In the genomic region with DNA sequence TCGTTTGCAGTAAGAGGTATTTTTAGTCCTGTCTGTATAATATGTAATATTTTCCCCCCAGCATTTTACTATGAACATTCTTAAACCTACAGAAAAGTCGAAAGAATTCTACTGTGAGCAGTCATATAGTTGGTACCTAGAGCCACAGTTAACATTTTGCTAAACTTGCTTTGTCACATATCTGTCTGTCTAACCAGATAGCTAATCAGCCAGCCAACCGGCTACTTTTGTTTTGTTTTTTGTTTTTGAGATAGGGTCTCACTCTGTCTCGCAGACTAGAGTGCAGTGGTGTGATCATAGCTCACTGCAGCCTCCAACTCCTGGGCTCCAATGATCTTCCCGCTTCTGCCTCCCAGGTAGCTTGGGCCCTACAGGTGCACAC, we compare ENCODE assay signal across 10 cellular contexts.
DNase-seq lines count a peak whose midpoint lies in the region; ATAC-seq and TF ChIP-seq lines count a peak whose summit lies in the region.
"Had no signal": no experiment of that assay in that cellular context is flagged by ENCODE, and none has a peak within 500 bp of the region (broad histone marks: within the 10 kb centered on the region; RNA-seq: fewer than 3 reads in every experiment).

No MANE protein-coding gene starts in this region.

- H2AFZ ChIP-seq in mammary epithelial cell (ENCODE audit: low read depth, low read length) = no peak overlapping the region

- dilution Hi-C loops in mammary epithelial cell (cut with HindIII; ENCODE audit: low sequenced_read_pairs) = no loop called here

- H3K4me1 Mint-ChIP-seq in HFFc6 (ENCODE audit: low read depth) = peaks cover 92% of the 10 kb centered on the region
- H3K4me1 Mint-ChIP-seq in nephron = peaks cover 32% of the 10 kb centered on the region
- peaks cover 25 to 30% of the 10 kb centered on the region in 2 donors for H3K4me1 Mint-ChIP-seq in natural killer cell treated with Interleukin-12 subunit alpha and Interleukin-12 subunit beta and Interleukin-15 and Interleukin-18, amount 100 ng/mL, for 72 hours (ENCODE audit: low read depth in 2 of 2)

- H3K4me1 ChIP-seq in mammary epithelial cell (ENCODE audit: insufficient read depth, low read length) = peaks cover 29% of the 10 kb centered on the region

- H3K27ac ChIP-seq in 22Rv1 (peak overlapping the region; percentile 71), mammary epithelial cell (ENCODE audit: insufficient read depth, low read depth, low read length) (peak overlapping the region; percentile 62)

- DNase-seq in HFFc6 (no peak), mammary epithelial cell (no peak), NCI-H2196 treated with DMSO at 0.1 percent for 48 hours (lab: John Stamatoyannopoulos, UW; ENCODE audit: unreplicated experiment) (no peak), GM19238 (ENCODE audit: insufficient read length, low spot score) (no peak)
- DNase-seq in natural killer cell treated with Interleukin-12 subunit alpha and Interleukin-12 subunit beta and Interleukin-15 and Interleukin-18, amount 100 ng/mL, for 72 hours (ENCODE audit: low spot score) = no peak
- DNase-seq: activated naive CD4-positive, alpha-beta T cell treated with Interleukin-2 at 50 U/mL for 16 hours; stimulated activated CD4-positive, alpha-beta T cell treated with anti-CD3 and anti-CD28 coated beads, Interleukin-12 subunit alpha, Interleukin-12 subunit beta, amount 100 ng/mL, for 4 hours had no signal

- CTCF ChIA-PET in mammary epithelial cell (lab: Charles Lee; ENCODE audit: low non-redundant PET) = no interaction called here

- H4K20me1 ChIP-seq in mammary epithelial cell (ENCODE audit: insufficient read depth, low read length) = no peaks in the 10 kb centered on the region

- no peaks in the 10 kb centered on the region for H3K9me3 Mint-ChIP-seq in HFFc6
- no peaks in the 10 kb centered on the region for H3K9me3 Mint-ChIP-seq in nephron
- no peaks in the 10 kb centered on the region for H3K9me3 Mint-ChIP-seq in natural killer cell treated with Interleukin-12 subunit alpha and Interleukin-12 subunit beta and Interleukin-15 and Interleukin-18, amount 100 ng/mL, for 72 hours

- H3K27ac Mint-ChIP-seq in HFFc6 (peak overlapping the region; percentile 94), nephron (peak overlapping the region; percentile 54 to 73 (median 64))
- H3K27ac Mint-ChIP-seq in natural killer cell treated with Interleukin-12 subunit alpha and Interleukin-12 subunit beta and Interleukin-15 and Interleukin-18, amount 100 ng/mL, for 72 hours = peak overlapping the region in 1 of 2 donors; percentile 17

- H3K9ac ChIP-seq in mammary epithelial cell (ENCODE audit: insufficient read depth, low read length) = no peak overlapping the region

- H3K36me3 ChIP-seq in mammary epithelial cell (ENCODE audit: insufficient read depth, low read length) = peaks cover 3% of the 10 kb centered on the region

- H3K36me3 Mint-ChIP-seq in HFFc6 (ENCODE audit: low read depth) (peaks cover 51% of the 10 kb centered on the region), nephron (ENCODE audit: low read depth) (peaks cover 26% of the 10 kb centered on the region)
- peaks cover 19% of the 10 kb centered on the region for H3K36me3 Mint-ChIP-seq in natural killer cell treated with Interleukin-12 subunit alpha and Interleukin-12 subunit beta and Interleukin-15 and Interleukin-18, amount 100 ng/mL, for 72 hours

- H3K27me3 Mint-ChIP-seq in HFFc6 (ENCODE audit: insufficient read depth) (no peaks in the 10 kb centered on the region; the same call in 1 of the 2 replicates), nephron (ENCODE audit: low read depth) (no peaks in the 10 kb centered on the region)
- H3K27me3 Mint-ChIP-seq in natural killer cell treated with Interleukin-12 subunit alpha and Interleukin-12 subunit beta and Interleukin-15 and Interleukin-18, amount 100 ng/mL, for 72 hours = no peaks in the 10 kb centered on the region

- H3K9me3 ChIP-seq in mammary epithelial cell (replicated peaks; ENCODE audit: insufficient read depth, low read length) = no peaks in the 10 kb centered on the region

- no TSS peak for BruUV-seq in mammary epithelial cell (replicated peaks; lab: Mats Ljungman, UMichigan)

- intact Hi-C loops in mammary epithelial cell (cut with micrococcal nuclease) = loop anchor here (5.0 kb wide), 2 partner anchors 70 to 145 kb away; no protein-coding TSS in a partner anchor

- H3K27me3 ChIP-seq in mammary epithelial cell (ENCODE audit: insufficient read depth, low read length) = no peaks in the 10 kb centered on the region

- peak overlapping the region; percentile 74; the same call in 1 of the 2 replicates for H3K4me3 Mint-ChIP-seq in HFFc6
- H3K4me3 Mint-ChIP-seq in nephron = no peak overlapping the region
- H3K4me3 Mint-ChIP-seq in natural killer cell treated with Interleukin-12 subunit alpha and Interleukin-12 subunit beta and Interleukin-15 and Interleukin-18, amount 100 ng/mL, for 72 hours = no peak overlapping the region

- 86% methylated on average over 5 of the region's 5 CpGs for WGBS in mammary epithelial cell (ENCODE audit: low coverage, missing lambda C conversion rate)

- TF ChIP-seq CTCF in 22Rv1 (IDR thresholded peaks at IDR 0.05) (no peak), HFFc6 (IDR thresholded peaks at IDR 0.05) (no peak), mammary epithelial cell (conservative IDR thresholded peaks at IDR 0.05 in 1 of 2, IDR thresholded peaks at IDR 0.05 in 1 of 2; ENCODE audit: extremely low read depth in 1 of 2, insufficient read depth in 1 of 2, low read depth in 1 of 2, low read length in 2 of 2) (no peak), nephron (IDR thresholded peaks at IDR 0.05; ENCODE audit: unreplicated experiment in 3 of 3) (no peak)

- no peak overlapping the region for H3K4me3 ChIP-seq in mammary epithelial cell (replicated peaks in 1 of 3; ENCODE audit: insufficient read depth in 1 of 3, low read depth in 2 of 3, low read length in 3 of 3)

- no peak for ATAC-seq in natural killer cell treated with Interleukin-12 subunit alpha and Interleukin-12 subunit beta and Interleukin-15 and Interleukin-18, amount 100 ng/mL, for 72 hours
- no peak for ATAC-seq in GM21717 (IDR thresholded peaks at IDR 0.05; ENCODE audit: unreplicated experiment)

- peaks cover 26% of the 10 kb centered on the region for H3K79me2 ChIP-seq in mammary epithelial cell (ENCODE audit: insufficient read depth, low read length)

- in situ Hi-C loops in mammary epithelial cell (cut with MboI; ENCODE audit: low sequenced_read_pairs in 2 of 2) = loop anchor here in 1 of 2 donors (5.0 kb wide), 1 partner anchor 145 kb away; no protein-coding TSS in a partner anchor

- H3K4me2 ChIP-seq in mammary epithelial cell (ENCODE audit: insufficient read depth, low read depth, low read length) = no peak overlapping the region
